Comparison of ENCODE assay signal across 24 cellular contexts in genomic region chr6:6823030-6823429, GRCh38.
DNase-seq lines count a peak whose midpoint lies in the region; ATAC-seq, FAIRE-seq and TF ChIP-seq lines count a peak whose summit lies in the region.
"Had no signal": no experiment of that assay in that cellular context is flagged by ENCODE, and none has a peak within 500 bp of the region (broad histone marks: within the 10 kb centered on the region; RNA-seq: fewer than 3 reads in every experiment).

No MANE protein-coding gene starts in this region.

- TF ChIP-seq POLR2A in HepG2 (IDR thresholded peaks at IDR 0.05; ENCODE audit: insufficient read depth in 1 of 2, low read depth in 2 of 2, low read length in 2 of 2): no peak

- POLR2A ChIA-PET in HepG2 (lab: Yijun Ruan, JAX): no interaction called here
- POLR2A ChIA-PET in activated B cell treated with CpG ODN at 0.5 μM for 24 hours (lab: Charles Lee): interaction anchor here (0.6 to 0.7 kb wide), 2 partner anchors 50 to 110 kb away, joined by 4 to 9 read pairs; no protein-coding TSS in a partner anchor

- H3K27me3 ChIP-seq in liver (ENCODE audit: control insufficient read depth in 4 of 4, insufficient read depth in 4 of 4, low read length in 3 of 4): no peaks in the 10 kb centered on the region
- peaks cover 0 to 7% of the 10 kb centered on the region in 2 experiments; a peak in 1 of 5 replicates for H3K27me3 ChIP-seq in HepG2 (ENCODE audit: control insufficient read depth in 1 of 2, insufficient read depth in 2 of 2, low read length in 2 of 2)
- H3K27me3 ChIP-seq: Peyer's patch had no signal

- intact Hi-C loops in HepG2 (cut with micrococcal nuclease; ENCODE audit: unreplicated experiment) (no loop called here), activated B cell treated with CpG ODN at 0.5 μM for 24 hours (cut with micrococcal nuclease) (loop anchor here (2.0 kb wide), 1 partner anchor 16 kb away; no protein-coding TSS in a partner anchor)

- H3K79me2 ChIP-seq in HepG2 (ENCODE audit: insufficient read depth, low read length): no peaks in the 10 kb centered on the region

- DNase-seq in HepG2 (ENCODE audit: low spot score) (no peak), activated B cell treated with CpG ODN at 0.5 μM for 24 hours (no peak), immature natural killer cell (no peak), T-helper 9 cell (no peak), SIG-M5 treated with dmso at 0.1 percent for 504 hours (lab: John Stamatoyannopoulos, UW; ENCODE audit: unreplicated experiment) (no peak)
- no peak for DNase-seq in activated CD4-positive, alpha-beta T cell treated with anti-CD3 and anti-CD28 coated beads, Interleukin-2, amount 50 U/mL, for 1 hour
- DNase-seq: ACHN; C1 segment of cervical spinal cord; CD8-positive, alpha-beta memory T cell; DMS53; KG1; NCI-H1105; NCI-H2081; NCI-H2171; NCI-H345; NCI-H524; NCI-H774; NK-92 treated with Interleukin-12 subunit alpha and Interleukin-12 subunit beta, amount 100 ng/mL, for 24 hours; Peyer's patch had no signal

- no peaks in the 10 kb centered on the region for H4K20me1 ChIP-seq in HepG2 (ENCODE audit: insufficient read depth, low read length)

- H3K27me3 Mint-ChIP-seq in activated B cell treated with CpG ODN at 0.5 μM for 24 hours (peaks cover 15% of the 10 kb centered on the region), immature natural killer cell (ENCODE audit: low read depth in 3 of 3) (peaks cover 4 to 23% (median 5%) of the 10 kb centered on the region in 3 donors)

- H3K27ac Mint-ChIP-seq in activated B cell treated with CpG ODN at 0.5 μM for 24 hours (peak overlapping the region; percentile 61), immature natural killer cell (peak overlapping the region in 4 of 6 donors; percentile 34 to 81 (median 48))
- H3K27ac Mint-ChIP-seq: GM23338 had no signal

- H3K9me3 ChIP-seq in liver (ENCODE audit: control insufficient read depth in 4 of 4, low read length in 3 of 4) (no peaks in the 10 kb centered on the region), HepG2 (ENCODE audit: low read length) (no peaks in the 10 kb centered on the region)
- H3K9me3 ChIP-seq: HAP-1, Peyer's patch had no signal

- in situ Hi-C loops in HepG2 (cut with HindIII; ENCODE audit: extremely low pct_ligation_motif_present, low pct_unique_long_range_greater_than_20kb): no loop called here

- peak overlapping the region; percentile 77 for H3K27ac ChIP-seq in liver (ENCODE audit: low read depth in 1 of 2, low read length in 2 of 2)
- H3K27ac ChIP-seq in HepG2 (ENCODE audit: extremely low read length, insufficient read depth, low read length): no peak overlapping the region
- H3K27ac ChIP-seq: 22Rv1 had no signal

- H3K4me2 ChIP-seq in HepG2 (ENCODE audit: low read depth, low read length): no peak overlapping the region
- H3K4me2 ChIP-seq: GM23338 had no signal

- no peak overlapping the region for H2AFZ ChIP-seq in HepG2 (ENCODE audit: low read length)
- H2AFZ ChIP-seq: GM23338 had no signal

- CTCF ChIA-PET in HepG2 (lab: Yijun Ruan, JAX; ENCODE audit: low intra/inter-chr PET ratio, low total read pairs): no interaction called here
- CTCF ChIA-PET in activated B cell treated with CpG ODN at 0.5 μM for 24 hours (lab: Charles Lee): no interaction called here

- H3K9me3 Mint-ChIP-seq in activated B cell treated with CpG ODN at 0.5 μM for 24 hours: no peaks in the 10 kb centered on the region
- H3K9me3 Mint-ChIP-seq in immature natural killer cell: no peaks in the 10 kb centered on the region
- H3K9me3 Mint-ChIP-seq: CD8-positive, alpha-beta memory T cell had no signal

- H3K9ac ChIP-seq in liver (ENCODE audit: low read depth in 1 of 2, low read length in 2 of 2) (no peak overlapping the region), HepG2 (ENCODE audit: insufficient read depth, low read depth, low read length) (no peak overlapping the region)

- FAIRE-seq in HepG2 (lab: Jason Lieb, UNC): no peak

- H3K4me1 Mint-ChIP-seq in activated B cell treated with CpG ODN at 0.5 μM for 24 hours (peaks cover 34% of the 10 kb centered on the region), immature natural killer cell (peaks cover 15 to 25% of the 10 kb centered on the region in 2 donors)
- H3K4me1 Mint-ChIP-seq: CD8-positive, alpha-beta memory T cell had no signal

- H3K4me1 ChIP-seq in liver (ENCODE audit: control insufficient read depth in 4 of 4, insufficient read depth in 4 of 4, low read length in 3 of 4): peaks cover 6 to 24% (median 14%) of the 10 kb centered on the region in 4 donors
- peaks cover 9% of the 10 kb centered on the region; the same call in 1 of the 2 replicates for H3K4me1 ChIP-seq in HepG2 (ENCODE audit: insufficient read depth, low read length)
- H3K4me1 ChIP-seq: HAP-1 had no signal

- TF ChIP-seq EP300 in HepG2 (IDR thresholded peaks at IDR 0.05; ENCODE audit: low read depth in 2 of 2, low read length in 2 of 2) (no peak), HepG2 (CRISPR knock-in tag; IDR thresholded peaks at IDR 0.05; ENCODE audit: borderline replicate concordance) (no peak)

- WGBS in liver: 88% methylated on average over 6 of the region's 6 CpGs
- 20% methylated on average over 6 of the region's 6 CpGs for whole genome bisulfite sequencing in HepG2 (ENCODE audit: low lambda C conversion rate)

- TF ChIP-seq CTCF in liver (IDR thresholded peaks at IDR 0.05; ENCODE audit: low read depth, low read length, missing input control): no peak
- TF ChIP-seq CTCF in HepG2 (CRISPR knock-in tag; IDR thresholded peaks at IDR 0.05): no peak
- TF ChIP-seq CTCF in activated B cell treated with CpG ODN at 0.5 μM for 24 hours (IDR thresholded peaks at IDR 0.05): no peak

- TF ChIP-seq RAD21 in liver (IDR thresholded peaks at IDR 0.05): no peak
- no peak for TF ChIP-seq RAD21 in HepG2 (CRISPR knock-in tag; IDR thresholded peaks at IDR 0.05)

- H3K36me3 Mint-ChIP-seq in activated B cell treated with CpG ODN at 0.5 μM for 24 hours (ENCODE audit: low read depth) (no peaks in the 10 kb centered on the region), immature natural killer cell (no peaks in the 10 kb centered on the region)
- H3K36me3 Mint-ChIP-seq: CD8-positive, alpha-beta memory T cell had no signal

- BruUV-seq in HepG2 (replicated peaks; lab: Mats Ljungman, UMichigan): no TSS peak

- H3K36me3 ChIP-seq in liver (ENCODE audit: control insufficient read depth in 4 of 4, insufficient read depth in 3 of 4, low read depth in 1 of 4, low read length in 3 of 4): no peaks in the 10 kb centered on the region
- H3K36me3 ChIP-seq in HepG2 (replicated peaks in 1 of 2; ENCODE audit: control insufficient read depth in 1 of 2, insufficient read depth in 2 of 2, low read length in 2 of 2): no peaks in the 10 kb centered on the region
- H3K36me3 ChIP-seq: HAP-1, Peyer's patch had no signal

- H3K4me3 ChIP-seq in liver (ENCODE audit: low read depth in 1 of 3, low read length in 3 of 3) (no peak overlapping the region), HepG2 (replicated peaks in 1 of 3; ENCODE audit: insufficient read depth in 1 of 3, low read depth in 2 of 3, low read length in 3 of 3) (no peak overlapping the region)
- H3K4me3 ChIP-seq: GM23338, HAP-1, Peyer's patch had no signal

- ATAC-seq in HepG2 (no peak), activated B cell treated with CpG ODN at 0.5 μM for 24 hours (ENCODE audit: low read depth) (no peak), GM19023 (IDR thresholded peaks at IDR 0.05; ENCODE audit: unreplicated experiment) (no peak)
- ATAC-seq: GM23338 had no signal

- H3K4me3 Mint-ChIP-seq in activated B cell treated with CpG ODN at 0.5 μM for 24 hours: no peak overlapping the region
- H3K4me3 Mint-ChIP-seq in immature natural killer cell: no peak overlapping the region
- H3K4me3 Mint-ChIP-seq: CD8-positive, alpha-beta memory T cell; GM23338 had no signal

TF ChIP-seq in liver, 16 proteins besides CTCF, POLR2A, EP300 and RAD21 (continues in another document):
- TF ChIP-seq SP1 (IDR thresholded peaks at IDR 0.05): no peak
- TF ChIP-seq JUND (IDR thresholded peaks at IDR 0.05): no peak
- no peak for TF ChIP-seq ATF3 (IDR thresholded peaks at IDR 0.05)
- no peak for TF ChIP-seq EGR1 (IDR thresholded peaks at IDR 0.05; ENCODE audit: low read depth in 2 of 2)
- no peak for TF ChIP-seq TAF1 (conservative IDR thresholded peaks at IDR 0.05)
- no peak for TF ChIP-seq HNF4G (IDR thresholded peaks at IDR 0.05)
- no peak for TF ChIP-seq HNF4A (conservative IDR thresholded peaks at IDR 0.05)

TF ChIP-seq in HepG2, 621 proteins besides CTCF, POLR2A, EP300 and RAD21 (continues in another document):
- TF ChIP-seq NR2C2 (CRISPR knock-in tag; IDR thresholded peaks at IDR 0.05; ENCODE audit: borderline replicate concordance) (no peak), LRRFIP1 (CRISPR knock-in tag; conservative IDR thresholded peaks at IDR 0.05) (no peak)
- TF ChIP-seq, protein P1, sequence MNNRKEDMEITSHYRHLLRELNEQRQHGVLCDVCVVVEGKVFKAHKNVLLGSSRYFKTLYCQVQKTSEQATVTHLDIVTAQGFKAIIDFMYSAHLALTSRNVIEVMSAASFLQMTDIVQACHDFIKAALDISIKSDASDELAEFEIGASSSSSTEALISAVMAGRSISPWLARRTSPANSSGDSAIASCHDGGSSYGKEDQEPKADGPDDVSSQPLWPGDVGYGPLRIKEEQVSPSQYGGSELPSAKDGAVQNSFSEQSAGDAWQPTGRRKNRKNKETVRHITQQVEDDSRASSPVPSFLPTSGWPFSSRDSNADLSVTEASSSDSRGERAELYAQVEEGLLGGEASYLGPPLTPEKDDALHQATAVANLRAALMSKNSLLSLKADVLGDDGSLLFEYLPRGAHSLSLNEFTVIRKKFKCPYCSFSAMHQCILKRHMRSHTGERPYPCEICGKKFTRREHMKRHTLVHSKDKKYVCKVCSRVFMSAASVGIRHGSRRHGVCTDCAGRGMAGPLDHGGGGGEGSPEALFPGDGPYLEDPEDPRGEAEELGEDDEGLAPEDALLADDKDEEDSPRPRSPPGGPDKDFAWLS (CRISPR knock-in tag; IDR thresholded peaks at IDR 0.05; ENCODE audit: borderline replicate concordance): no peak
